9 cellular contexts compared by ENCODE assay signal in the genomic region with DNA sequence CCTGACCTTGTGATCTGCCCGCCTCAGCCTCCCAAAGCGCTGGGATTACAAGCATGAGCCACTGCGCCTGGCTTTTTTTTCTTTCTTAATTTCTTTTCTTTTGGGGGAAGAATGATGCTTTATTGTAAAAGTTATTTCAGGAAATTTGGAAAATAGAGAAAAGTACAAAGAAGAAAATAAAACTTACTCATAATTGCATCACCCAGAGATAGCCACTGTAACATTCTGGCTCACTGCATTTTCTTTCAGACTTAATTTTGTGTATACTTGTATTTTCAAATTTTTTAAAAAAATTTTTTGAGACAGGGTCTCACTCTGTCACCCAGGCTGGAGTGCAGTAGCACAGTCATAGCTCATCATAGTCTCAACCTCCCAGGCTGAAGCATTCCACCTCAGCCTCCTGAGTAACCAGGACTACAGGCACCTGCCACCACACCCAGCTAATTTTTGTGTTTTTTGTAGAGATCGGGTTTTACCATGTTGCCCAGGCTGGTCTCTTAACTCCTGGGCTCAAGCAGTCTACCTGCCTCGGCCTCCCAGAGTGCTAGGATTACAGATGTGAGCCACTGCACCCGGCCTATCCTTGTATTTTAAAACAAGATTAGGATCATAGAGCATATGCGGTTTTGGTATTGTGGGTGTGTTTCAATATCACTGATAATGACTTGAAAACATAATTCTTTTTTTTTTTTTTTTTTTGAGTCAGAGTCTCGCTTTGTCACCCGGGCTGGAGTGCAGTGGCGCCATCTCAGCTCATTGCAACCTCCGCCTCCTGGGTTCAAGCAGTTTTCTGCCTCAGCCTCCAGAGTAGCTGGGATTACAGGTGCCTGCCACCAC. TPM values are rescaled to one million over a fixed set of nuclear protein-coding genes. Genes with fewer than 3 reads are reported as not detected.
A peak's percentile ranks its signal among the peaks of the same experiment; 100 is the strongest.
DNase-seq lines count a peak whose midpoint lies in the region; ATAC-seq and TF ChIP-seq lines count a peak whose summit lies in the region.
"Not testable (repeated sequence)": the region's sequence is repeated elsewhere in the genome, so short reads cannot be mapped to it uniquely, and the experiment has no call there.
"Had no signal": no experiment of that assay in that cellular context is flagged by ENCODE, and none has a peak within 500 bp of the region (broad histone marks: within the 10 kb centered on the region; RNA-seq: fewer than 3 reads in every experiment).

No MANE protein-coding gene starts in this region.

- peak in 2 of 3 donors; percentile 12 to 24 for DNase-seq in CD4-positive, CD25-positive, alpha-beta regulatory T cell
- DNase-seq in RWPE1 (ENCODE audit: low spot score); activated CD4-positive, alpha-beta T cell treated with anti-CD3 and anti-CD28 coated beads, Interleukin-2, amount 10 ng/mL, durations not matched to agents 24 days and 14 days; chondrocyte (ENCODE audit: low spot score): not testable (repeated sequence)
- peak; percentile 43 for DNase-seq in activated T-cell treated with anti-CD3 and anti-CD28 coated beads, Interleukin-2, amount 50 U/mL, for 24 hours
- DNase-seq in activated naive CD4-positive, alpha-beta T cell treated with Interleukin-2 at 50 U/mL for 16 hours, result peak; percentile 51
- peak in 2 of 3 donors; percentile 19 to 25 for DNase-seq in stimulated activated CD4-positive, alpha-beta T cell treated with anti-CD3 and anti-CD28 coated beads, Interleukin-12 subunit alpha, Interleukin-12 subunit beta, amount 100 ng/mL, for 48 hours (ENCODE audit: low read depth in 2 of 3, low spot score in 1 of 3)
- peak; percentile 40 for DNase-seq in stimulated activated CD4-positive, alpha-beta T cell treated with anti-CD3 and anti-CD28 coated beads, Interleukin-4, amount 100 ng/mL, for 24 hours

- H3K27ac Mint-ChIP-seq in CD4-positive, CD25-positive, alpha-beta regulatory T cell, result peak overlapping the region in 1 of 3 donors; percentile 5
- peak overlapping the region; percentile 37 for H3K27ac Mint-ChIP-seq in activated CD4-positive, alpha-beta T cell treated with anti-CD3 and anti-CD28 coated beads, Interleukin-2, amount 10 ng/mL, durations not matched to agents 24 days and 14 days
- H3K27ac Mint-ChIP-seq in activated T-cell treated with anti-CD3 and anti-CD28 coated beads, Interleukin-2, amount 50 U/mL, for 24 hours, result peak overlapping the region; percentile 82
- H3K27ac Mint-ChIP-seq in chondrocyte (ENCODE audit: unreplicated experiment), result peak overlapping the region; percentile 5

- not testable (repeated sequence) for H3K4me3 ChIP-seq in CD4-positive, CD25-positive, alpha-beta regulatory T cell (ENCODE audit: low read depth, low read length)

- peaks cover 2 to 12% (median 9%) of the 10 kb centered on the region in 4 donors for H3K4me1 Mint-ChIP-seq in CD4-positive, CD25-positive, alpha-beta regulatory T cell
- not testable (repeated sequence) for H3K4me1 Mint-ChIP-seq in activated CD4-positive, alpha-beta T cell treated with anti-CD3 and anti-CD28 coated beads, Interleukin-2, amount 10 ng/mL, durations not matched to agents 24 days and 14 days; chondrocyte (ENCODE audit: low read depth)
- peaks cover 15% of the 10 kb centered on the region for H3K4me1 Mint-ChIP-seq in activated T-cell treated with anti-CD3 and anti-CD28 coated beads, Interleukin-2, amount 50 U/mL, for 24 hours (ENCODE audit: low read depth)

- not testable (repeated sequence) for H3K27me3 Mint-ChIP-seq in CD4-positive, CD25-positive, alpha-beta regulatory T cell; activated CD4-positive, alpha-beta T cell treated with anti-CD3 and anti-CD28 coated beads, Interleukin-2, amount 10 ng/mL, durations not matched to agents 24 days and 14 days; activated T-cell treated with anti-CD3 and anti-CD28 coated beads, Interleukin-2, amount 50 U/mL, for 24 hours; chondrocyte (ENCODE audit: low read depth)

- not testable (repeated sequence) for TF ChIP-seq CTCF in RWPE1 (conservative IDR thresholded peaks at IDR 0.05; ENCODE audit: low read depth); chondrocyte (IDR thresholded peaks at IDR 0.05)

- peak; percentile 5 to 25 for ATAC-seq in CD4-positive, CD25-positive, alpha-beta regulatory T cell (ENCODE audit: low read depth in 2 of 2)

- H3K4me1 ChIP-seq in CD4-positive, CD25-positive, alpha-beta regulatory T cell (ENCODE audit: control insufficient read depth, insufficient read depth, low read length, poor library complexity, severe bottlenecking), result peaks cover 12% of the 10 kb centered on the region

- H3K27me3 ChIP-seq in CD4-positive, CD25-positive, alpha-beta regulatory T cell (ENCODE audit: control insufficient read depth, insufficient read depth, low read length), result not testable (repeated sequence)

- CTCF ChIA-PET in RWPE1 (lab: Yijun Ruan, JAX), result not testable (repeated sequence)

- not testable (repeated sequence) for H3K9me3 ChIP-seq in CD4-positive, CD25-positive, alpha-beta regulatory T cell (ENCODE audit: control insufficient read depth in 2 of 2, low read length in 2 of 2)

- H3K36me3 ChIP-seq in CD4-positive, CD25-positive, alpha-beta regulatory T cell (ENCODE audit: control insufficient read depth, insufficient read depth, low read length), result not testable (repeated sequence)

- not testable (repeated sequence) for H3K9me3 Mint-ChIP-seq in CD4-positive, CD25-positive, alpha-beta regulatory T cell; activated CD4-positive, alpha-beta T cell treated with anti-CD3 and anti-CD28 coated beads, Interleukin-2, amount 10 ng/mL, durations not matched to agents 24 days and 14 days; activated T-cell treated with anti-CD3 and anti-CD28 coated beads, Interleukin-2, amount 50 U/mL, for 24 hours; chondrocyte (ENCODE audit: low read depth)

- H3K4me3 Mint-ChIP-seq in CD4-positive, CD25-positive, alpha-beta regulatory T cell; activated CD4-positive, alpha-beta T cell treated with anti-CD3 and anti-CD28 coated beads, Interleukin-2, amount 10 ng/mL, durations not matched to agents 24 days and 14 days; activated T-cell treated with anti-CD3 and anti-CD28 coated beads, Interleukin-2, amount 50 U/mL, for 24 hours; chondrocyte (ENCODE audit: unreplicated experiment): not testable (repeated sequence)

- POLR2A ChIA-PET in RWPE1 (lab: Yijun Ruan, JAX; ENCODE audit: low non-redundant PET), result not testable (repeated sequence)

- H3K36me3 Mint-ChIP-seq in CD4-positive, CD25-positive, alpha-beta regulatory T cell; activated CD4-positive, alpha-beta T cell treated with anti-CD3 and anti-CD28 coated beads, Interleukin-2, amount 10 ng/mL, durations not matched to agents 24 days and 14 days (ENCODE audit: low read depth); activated T-cell treated with anti-CD3 and anti-CD28 coated beads, Interleukin-2, amount 50 U/mL, for 24 hours (ENCODE audit: low read depth); chondrocyte (ENCODE audit: low read depth): not testable (repeated sequence)

- not testable (repeated sequence) for H3K27ac ChIP-seq in CD4-positive, CD25-positive, alpha-beta regulatory T cell (ENCODE audit: insufficient read depth, low read length, poor library complexity, severe bottlenecking)
- H3K27ac ChIP-seq in RWPE1, result peak overlapping the region; percentile 28; the same call in 1 of the 2 replicates

- intact Hi-C loops in activated CD4-positive, alpha-beta T cell treated with anti-CD3 and anti-CD28 coated beads, Interleukin-2, amount 10 ng/mL, durations not matched to agents 24 days and 14 days (cut with micrococcal nuclease), result not testable (repeated sequence)

RNA-seq across cellular contexts. Expression of gene RAD9B, which starts 19.0 kb away (rescaled TPM):
- 0.35 TPM for total RNA-seq in CD4-positive, CD25-positive, alpha-beta regulatory T cell
- polyA plus RNA-seq in CD4-positive, CD25-positive, alpha-beta regulatory T cell, result 1 to 10 TPM in 3 of 4 donors, under 1 TPM in 1; 0.91 to 1.2 (median 1.1) TPM
- total RNA-seq in activated CD4-positive, alpha-beta T cell treated with anti-CD3 and anti-CD28 coated beads, Interleukin-2, amount 10 ng/mL, durations not matched to agents 24 days and 14 days, result 0.37 and 0.95 TPM in 2 replicates
- 0.27 to 0.54 TPM (median 0.39 TPM) in 3 replicates for total RNA-seq in chondrocyte
- total RNA-seq: H7 had no signal

RNA-seq across cellular contexts. Expression of gene VPS29, which starts 19.2 kb away (rescaled TPM):
- 102 TPM for total RNA-seq in CD4-positive, CD25-positive, alpha-beta regulatory T cell
- 100 to 1,000 TPM; 194 to 239 (median 210) TPM for polyA plus RNA-seq in CD4-positive, CD25-positive, alpha-beta regulatory T cell
- 101 and 106 TPM in 2 replicates for total RNA-seq in activated CD4-positive, alpha-beta T cell treated with anti-CD3 and anti-CD28 coated beads, Interleukin-2, amount 10 ng/mL, durations not matched to agents 24 days and 14 days
- total RNA-seq in chondrocyte, result 83.0 to 93.9 TPM (median 90.4 TPM) in 3 replicates

RNA-seq across cellular contexts. Expression of gene FAM216A, which starts 52.4 kb away (rescaled TPM):
- 3.1 TPM for total RNA-seq in CD4-positive, CD25-positive, alpha-beta regulatory T cell
- polyA plus RNA-seq in CD4-positive, CD25-positive, alpha-beta regulatory T cell, result 1 to 10 TPM; 4.2 to 9.8 (median 6.8) TPM
- total RNA-seq in activated CD4-positive, alpha-beta T cell treated with anti-CD3 and anti-CD28 coated beads, Interleukin-2, amount 10 ng/mL, durations not matched to agents 24 days and 14 days, result 53.7 and 54.4 TPM in 2 replicates
- total RNA-seq in chondrocyte, result 5.8 to 6.8 TPM (median 6.0 TPM) in 3 replicates

RNA-seq across cellular contexts. Expression of gene GPN3, which starts 53.0 kb away (rescaled TPM):
- total RNA-seq in CD4-positive, CD25-positive, alpha-beta regulatory T cell, result 4.7 TPM
- polyA plus RNA-seq in CD4-positive, CD25-positive, alpha-beta regulatory T cell, result 10 to 100 TPM; 20.6 to 31.0 (median 26.4) TPM
- total RNA-seq in activated CD4-positive, alpha-beta T cell treated with anti-CD3 and anti-CD28 coated beads, Interleukin-2, amount 10 ng/mL, durations not matched to agents 24 days and 14 days, result 60.0 and 62.8 TPM in 2 replicates
- 13.2 to 16.7 TPM (median 15.3 TPM) in 3 replicates for total RNA-seq in chondrocyte
